In the genomic region with DNA sequence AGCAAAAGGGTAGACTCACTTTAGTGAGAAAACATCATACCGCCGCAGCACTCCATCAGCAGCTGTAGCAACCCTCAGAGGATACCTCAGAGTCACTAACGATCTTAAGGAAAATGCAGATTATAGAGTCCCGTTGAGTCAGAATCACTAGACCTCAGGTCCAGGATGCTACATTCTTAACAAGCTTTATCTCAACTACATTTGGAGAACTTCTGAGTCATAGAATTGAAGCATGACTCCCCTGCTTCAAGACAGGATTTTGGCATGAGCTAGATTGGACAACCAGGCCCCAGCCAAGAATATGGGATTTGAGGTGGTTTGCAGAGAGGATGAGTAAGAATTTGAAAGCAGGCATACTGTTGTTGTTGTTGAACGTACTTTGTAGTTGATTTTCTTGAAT, we compare ENCODE assay signal across 1 cellular context.
TF ChIP-seq lines count a peak whose summit lies in the region.

No MANE protein-coding gene starts in this region.

TF ChIP-seq in HepG2, 621 proteins besides CTCF, POLR2A, EP300 and RAD21 (continued from another document):
- TF ChIP-seq TAF15 (IDR thresholded peaks at IDR 0.05; ENCODE audit: low read depth, low read length, poor library complexity, severe bottlenecking) (no peak), BRF2 (CRISPR knock-in tag; IDR thresholded peaks at IDR 0.05) (no peak), MXD3 (CRISPR knock-in tag; IDR thresholded peaks at IDR 0.05) (no peak), ZNF496 (CRISPR knock-in tag; IDR thresholded peaks at IDR 0.05; ENCODE audit: insufficient replicate concordance) (no peak), PAWR (CRISPR knock-in tag; IDR thresholded peaks at IDR 0.05; ENCODE audit: borderline replicate concordance) (no peak), TRIM22 (IDR thresholded peaks at IDR 0.05) (no peak), MYC (CRISPR knock-in tag; IDR thresholded peaks at IDR 0.05; ENCODE audit: borderline replicate concordance) (no peak)
- TF ChIP-seq, protein P1, sequence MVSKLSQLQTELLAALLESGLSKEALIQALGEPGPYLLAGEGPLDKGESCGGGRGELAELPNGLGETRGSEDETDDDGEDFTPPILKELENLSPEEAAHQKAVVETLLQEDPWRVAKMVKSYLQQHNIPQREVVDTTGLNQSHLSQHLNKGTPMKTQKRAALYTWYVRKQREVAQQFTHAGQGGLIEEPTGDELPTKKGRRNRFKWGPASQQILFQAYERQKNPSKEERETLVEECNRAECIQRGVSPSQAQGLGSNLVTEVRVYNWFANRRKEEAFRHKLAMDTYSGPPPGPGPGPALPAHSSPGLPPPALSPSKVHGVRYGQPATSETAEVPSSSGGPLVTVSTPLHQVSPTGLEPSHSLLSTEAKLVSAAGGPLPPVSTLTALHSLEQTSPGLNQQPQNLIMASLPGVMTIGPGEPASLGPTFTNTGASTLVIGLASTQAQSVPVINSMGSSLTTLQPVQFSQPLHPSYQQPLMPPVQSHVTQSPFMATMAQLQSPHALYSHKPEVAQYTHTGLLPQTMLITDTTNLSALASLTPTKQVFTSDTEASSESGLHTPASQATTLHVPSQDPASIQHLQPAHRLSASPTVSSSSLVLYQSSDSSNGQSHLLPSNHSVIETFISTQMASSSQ (IDR thresholded peaks at IDR 0.05; ENCODE audit: low read depth), result no peak
- TF ChIP-seq, protein P1 (CRISPR knock-in tag; IDR thresholded peaks at IDR 0.05; ENCODE audit: borderline replicate concordance), result no peak
- TF ChIP-seq, protein P2, sequence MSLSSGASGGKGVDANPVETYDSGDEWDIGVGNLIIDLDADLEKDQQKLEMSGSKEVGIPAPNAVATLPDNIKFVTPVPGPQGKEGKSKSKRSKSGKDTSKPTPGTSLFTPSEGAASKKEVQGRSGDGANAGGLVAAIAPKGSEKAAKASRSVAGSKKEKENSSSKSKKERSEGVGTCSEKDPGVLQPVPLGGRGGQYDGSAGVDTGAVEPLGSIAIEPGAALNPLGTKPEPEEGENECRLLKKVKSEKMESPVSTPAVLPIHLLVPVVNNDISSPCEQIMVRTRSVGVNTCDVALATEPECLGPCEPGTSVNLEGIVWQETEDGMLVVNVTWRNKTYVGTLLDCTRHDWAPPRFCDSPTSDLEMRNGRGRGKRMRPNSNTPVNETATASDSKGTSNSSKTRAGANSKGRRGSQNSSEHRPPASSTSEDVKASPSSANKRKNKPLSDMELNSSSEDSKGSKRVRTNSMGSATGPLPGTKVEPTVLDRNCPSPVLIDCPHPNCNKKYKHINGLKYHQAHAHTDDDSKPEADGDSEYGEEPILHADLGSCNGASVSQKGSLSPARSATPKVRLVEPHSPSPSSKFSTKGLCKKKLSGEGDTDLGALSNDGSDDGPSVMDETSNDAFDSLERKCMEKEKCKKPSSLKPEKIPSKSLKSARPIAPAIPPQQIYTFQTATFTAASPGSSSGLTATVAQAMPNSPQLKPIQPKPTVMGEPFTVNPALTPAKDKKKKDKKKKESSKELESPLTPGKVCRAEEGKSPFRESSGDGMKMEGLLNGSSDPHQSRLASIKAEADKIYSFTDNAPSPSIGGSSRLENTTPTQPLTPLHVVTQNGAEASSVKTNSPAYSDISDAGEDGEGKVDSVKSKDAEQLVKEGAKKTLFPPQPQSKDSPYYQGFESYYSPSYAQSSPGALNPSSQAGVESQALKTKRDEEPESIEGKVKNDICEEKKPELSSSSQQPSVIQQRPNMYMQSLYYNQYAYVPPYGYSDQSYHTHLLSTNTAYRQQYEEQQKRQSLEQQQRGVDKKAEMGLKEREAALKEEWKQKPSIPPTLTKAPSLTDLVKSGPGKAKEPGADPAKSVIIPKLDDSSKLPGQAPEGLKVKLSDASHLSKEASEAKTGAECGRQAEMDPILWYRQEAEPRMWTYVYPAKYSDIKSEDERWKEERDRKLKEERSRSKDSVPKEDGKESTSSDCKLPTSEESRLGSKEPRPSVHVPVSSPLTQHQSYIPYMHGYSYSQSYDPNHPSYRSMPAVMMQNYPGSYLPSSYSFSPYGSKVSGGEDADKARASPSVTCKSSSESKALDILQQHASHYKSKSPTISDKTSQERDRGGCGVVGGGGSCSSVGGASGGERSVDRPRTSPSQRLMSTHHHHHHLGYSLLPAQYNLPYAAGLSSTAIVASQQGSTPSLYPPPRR (CRISPR knock-in tag; IDR thresholded peaks at IDR 0.05; ENCODE audit: borderline replicate concordance), result no peak
